In genomic region chr2:7620255-7620654, GRCh38 we compare ENCODE assay signal across 26 cellular contexts.
A peak's percentile ranks its signal among the peaks of the same experiment; 100 is the strongest.
DNase-seq lines count a peak whose midpoint lies in the region; ATAC-seq, FAIRE-seq and TF ChIP-seq lines count a peak whose summit lies in the region.
"Had no signal": no experiment of that assay in that cellular context is flagged by ENCODE, and none has a peak within 500 bp of the region (broad histone marks: within the 10 kb centered on the region; RNA-seq: fewer than 3 reads in every experiment).

No MANE protein-coding gene starts in this region.

- peaks cover 5% of the 10 kb centered on the region for H3K4me1 ChIP-seq in astrocyte (ENCODE audit: insufficient read depth, low read length)
- H3K4me1 ChIP-seq: ascending aorta, HAP-1, prostate gland, transverse colon had no signal

- TF ChIP-seq CTCF in astrocyte (IDR thresholded peaks at IDR 0.05; ENCODE audit: insufficient read depth, low read depth, low read length) (no peak), coronary artery (IDR thresholded peaks at IDR 0.05) (no peak)

- H3K4me3 Mint-ChIP-seq in activated CD4-positive, alpha-beta T cell treated with anti-CD3 and anti-CD28 coated beads for 36 hours, result no peak overlapping the region
- H3K4me3 Mint-ChIP-seq in activated CD4-positive, alpha-beta T cell treated with anti-CD3 and anti-CD28 coated beads, Interleukin-2, amount 10 ng/mL, durations not matched to agents 7 days and 5 days, result no peak overlapping the region
- no peak overlapping the region for H3K4me3 Mint-ChIP-seq in astrocyte (ENCODE audit: unreplicated experiment)
- no peak overlapping the region for H3K4me3 Mint-ChIP-seq in stimulated activated naive B cell treated with anti-CD40 and anti-IgM and Interleukin-4, amounts not matched to agents 10 μg/mL and 1 μg/mL and 100 μg/mL, for 72 hours
- H3K4me3 Mint-ChIP-seq: activated CD4-positive, alpha-beta memory T cell treated with anti-CD3 and anti-CD28 coated beads for 36 hours; activated naive CD4-positive, alpha-beta T cell treated with anti-CD3 and anti-CD28 coated beads for 36 hours had no signal

- H3K9ac ChIP-seq in astrocyte (ENCODE audit: low read length), result no peak overlapping the region

- CTCF ChIA-PET in activated CD4-positive, alpha-beta T cell treated with anti-CD3 and anti-CD28 coated beads for 36 hours (lab: Charles Lee), result interaction anchor here (1.1 kb wide), 1 partner anchor 9 kb away, joined by 3 read pairs; no protein-coding TSS in a partner anchor
- CTCF ChIA-PET in activated CD4-positive, alpha-beta T cell treated with anti-CD3 and anti-CD28 coated beads, Interleukin-2, amount 10 ng/mL, durations not matched to agents 7 days and 5 days (lab: Charles Lee), result interaction anchor here (0.6 to 2.0 kb wide), 5 partner anchors 8 to 51 kb away, joined by 3 to 5 read pairs (median 4); no protein-coding TSS in a partner anchor

- no peak overlapping the region for H3K27ac Mint-ChIP-seq in activated CD4-positive, alpha-beta T cell treated with anti-CD3 and anti-CD28 coated beads for 36 hours
- no peak overlapping the region for H3K27ac Mint-ChIP-seq in activated CD4-positive, alpha-beta T cell treated with anti-CD3 and anti-CD28 coated beads, Interleukin-2, amount 10 ng/mL, durations not matched to agents 7 days and 5 days
- no peak overlapping the region for H3K27ac Mint-ChIP-seq in astrocyte (ENCODE audit: unreplicated experiment)
- no peak overlapping the region for H3K27ac Mint-ChIP-seq in stimulated activated naive B cell treated with anti-CD40 and anti-IgM and Interleukin-4, amounts not matched to agents 10 μg/mL and 1 μg/mL and 100 μg/mL, for 72 hours
- H3K27ac Mint-ChIP-seq: activated CD4-positive, alpha-beta memory T cell treated with anti-CD3 and anti-CD28 coated beads for 36 hours; activated naive CD4-positive, alpha-beta T cell treated with anti-CD3 and anti-CD28 coated beads for 36 hours had no signal

- H3K4me1 Mint-ChIP-seq in activated CD4-positive, alpha-beta T cell treated with anti-CD3 and anti-CD28 coated beads for 36 hours, result peaks cover 9% of the 10 kb centered on the region
- H3K4me1 Mint-ChIP-seq in activated CD4-positive, alpha-beta T cell treated with anti-CD3 and anti-CD28 coated beads, Interleukin-2, amount 10 ng/mL, durations not matched to agents 7 days and 5 days, result peaks cover 6% of the 10 kb centered on the region
- peaks cover 14% of the 10 kb centered on the region for H3K4me1 Mint-ChIP-seq in astrocyte (ENCODE audit: low read depth, unreplicated experiment)
- peaks cover 10 to 15% of the 10 kb centered on the region in 2 donors for H3K4me1 Mint-ChIP-seq in stimulated activated naive B cell treated with anti-CD40 and anti-IgM and Interleukin-4, amounts not matched to agents 10 μg/mL and 1 μg/mL and 100 μg/mL, for 72 hours

- no peaks in the 10 kb centered on the region for H3K79me2 ChIP-seq in astrocyte (ENCODE audit: insufficient read depth, low read length)

- H3K36me3 Mint-ChIP-seq in activated CD4-positive, alpha-beta T cell treated with anti-CD3 and anti-CD28 coated beads for 36 hours (ENCODE audit: low read depth), result no peaks in the 10 kb centered on the region
- no peaks in the 10 kb centered on the region for H3K36me3 Mint-ChIP-seq in activated CD4-positive, alpha-beta T cell treated with anti-CD3 and anti-CD28 coated beads, Interleukin-2, amount 10 ng/mL, durations not matched to agents 7 days and 5 days (ENCODE audit: low read depth)
- H3K36me3 Mint-ChIP-seq in astrocyte (ENCODE audit: low read depth, unreplicated experiment), result no peaks in the 10 kb centered on the region
- no peaks in the 10 kb centered on the region for H3K36me3 Mint-ChIP-seq in stimulated activated naive B cell treated with anti-CD40 and anti-IgM and Interleukin-4, amounts not matched to agents 10 μg/mL and 1 μg/mL and 100 μg/mL, for 72 hours
- H3K36me3 Mint-ChIP-seq: activated CD4-positive, alpha-beta memory T cell treated with anti-CD3 and anti-CD28 coated beads for 36 hours had no signal

- H3K4me3 ChIP-seq in astrocyte (ENCODE audit: insufficient read depth, low read depth, low read length) (no peak overlapping the region), coronary artery (no peak overlapping the region)
- H3K4me3 ChIP-seq: ascending aorta, HAP-1, prostate gland, transverse colon had no signal

- H3K36me3 ChIP-seq in astrocyte (ENCODE audit: insufficient read depth, low read length), result no peaks in the 10 kb centered on the region
- H3K36me3 ChIP-seq: ascending aorta, HAP-1, prostate gland, transverse colon had no signal

- FAIRE-seq in astrocyte (lab: Jason Lieb, UNC), result peak; percentile 45
- FAIRE-seq: endometrium had no signal

- peak; percentile 77 for ATAC-seq in activated CD4-positive, alpha-beta T cell treated with anti-CD3 and anti-CD28 coated beads for 36 hours
- peak; percentile 62 to 69 for ATAC-seq in stimulated activated naive B cell treated with anti-CD40 and anti-IgM and Interleukin-4, amounts not matched to agents 10 μg/mL and 1 μg/mL and 100 μg/mL, for 72 hours (replicated peaks)
- ATAC-seq in Right ventricle myocardium superior (ENCODE audit: poor library complexity), result no peak

- intact Hi-C loops in activated CD4-positive, alpha-beta T cell treated with anti-CD3 and anti-CD28 coated beads for 36 hours (cut with DNase I, micrococcal nuclease), result no loop called here
- intact Hi-C loops in Right ventricle myocardium superior (cut with DNase I), result no loop called here

- no peaks in the 10 kb centered on the region for H4K20me1 ChIP-seq in astrocyte (ENCODE audit: insufficient read depth, low read length)

- H3K4me2 ChIP-seq in astrocyte (ENCODE audit: low read length), result no peak overlapping the region

- no peak overlapping the region for H3K27ac ChIP-seq in astrocyte (ENCODE audit: low read depth, low read length)
- H3K27ac ChIP-seq in coronary artery, result no peak overlapping the region
- H3K27ac ChIP-seq: ascending aorta, C4-2B, HL-60, prostate gland, transverse colon had no signal

- POLR2A ChIA-PET in activated CD4-positive, alpha-beta T cell treated with anti-CD3 and anti-CD28 coated beads for 36 hours (lab: Charles Lee), result no interaction called here
- POLR2A ChIA-PET in activated CD4-positive, alpha-beta T cell treated with anti-CD3 and anti-CD28 coated beads, Interleukin-2, amount 10 ng/mL, durations not matched to agents 7 days and 5 days (lab: Charles Lee), result no interaction called here

- H3K27me3 Mint-ChIP-seq in activated CD4-positive, alpha-beta T cell treated with anti-CD3 and anti-CD28 coated beads for 36 hours, result no peaks in the 10 kb centered on the region
- no peaks in the 10 kb centered on the region for H3K27me3 Mint-ChIP-seq in activated CD4-positive, alpha-beta T cell treated with anti-CD3 and anti-CD28 coated beads, Interleukin-2, amount 10 ng/mL, durations not matched to agents 7 days and 5 days
- H3K27me3 Mint-ChIP-seq in astrocyte (ENCODE audit: low read depth, unreplicated experiment), result no peaks in the 10 kb centered on the region
- H3K27me3 Mint-ChIP-seq in stimulated activated naive B cell treated with anti-CD40 and anti-IgM and Interleukin-4, amounts not matched to agents 10 μg/mL and 1 μg/mL and 100 μg/mL, for 72 hours, result peaks cover 5 to 8% of the 10 kb centered on the region in 2 donors
- H3K27me3 Mint-ChIP-seq: activated CD4-positive, alpha-beta memory T cell treated with anti-CD3 and anti-CD28 coated beads for 36 hours had no signal

- no peaks in the 10 kb centered on the region for H3K9me3 ChIP-seq in astrocyte (ENCODE audit: insufficient read depth, low read depth, low read length)
- H3K9me3 ChIP-seq: ascending aorta, HAP-1, prostate gland, transverse colon had no signal

- no peak for DNase-seq in activated CD4-positive, alpha-beta T cell treated with anti-CD3 and anti-CD28 coated beads for 36 hours
- no peak for DNase-seq in activated CD4-positive, alpha-beta T cell treated with anti-CD3 and anti-CD28 coated beads, Interleukin-2, amount 10 ng/mL, durations not matched to agents 7 days and 5 days
- DNase-seq in HT1080 (ENCODE audit: low read depth) (peak; percentile 66), astrocyte (ENCODE audit: low read depth) (no peak), coronary artery (ENCODE audit: low spot score) (no peak), Right ventricle myocardium superior (no peak), mucosa of gallbladder (ENCODE audit: low spot score) (no peak)
- DNase-seq in stimulated activated naive B cell treated with anti-CD40 and anti-IgM and Interleukin-4, amounts not matched to agents 10 μg/mL and 1 μg/mL and 100 μg/mL, for 72 hours, result no peak
- DNase-seq: activated CD4-positive, alpha-beta memory T cell treated with anti-CD3 and anti-CD28 coated beads for 36 hours; activated CD4-positive, CD25-positive, alpha-beta regulatory T cell; activated naive CD4-positive, alpha-beta T cell treated with anti-CD3 and anti-CD28 coated beads for 36 hours; activated T-cell treated with anti-CD3 and anti-CD28 coated beads, Interleukin-2, amount 50 U/mL, for 1 hour; central memory CD4-positive, alpha-beta T cell; dermis blood vessel endothelial cell; NCI-H2029 treated with DMSO at 0.1 percent for 48 hours; NCI-H2227 treated with DMSO at 0.1 percent for 48 hours; NCI-H774; OCI-M1; SHP77; transverse colon had no signal

- peaks cover 7% of the 10 kb centered on the region for H3K9me3 Mint-ChIP-seq in activated CD4-positive, alpha-beta T cell treated with anti-CD3 and anti-CD28 coated beads for 36 hours (ENCODE audit: low read depth)
- peaks cover 16% of the 10 kb centered on the region for H3K9me3 Mint-ChIP-seq in activated CD4-positive, alpha-beta T cell treated with anti-CD3 and anti-CD28 coated beads, Interleukin-2, amount 10 ng/mL, durations not matched to agents 7 days and 5 days
- no peaks in the 10 kb centered on the region for H3K9me3 Mint-ChIP-seq in astrocyte (ENCODE audit: unreplicated experiment)
- H3K9me3 Mint-ChIP-seq in stimulated activated naive B cell treated with anti-CD40 and anti-IgM and Interleukin-4, amounts not matched to agents 10 μg/mL and 1 μg/mL and 100 μg/mL, for 72 hours, result peaks cover 0 to 4% of the 10 kb centered on the region in 2 donors
- H3K9me3 Mint-ChIP-seq: activated CD4-positive, alpha-beta memory T cell treated with anti-CD3 and anti-CD28 coated beads for 36 hours had no signal

- H3K27me3 ChIP-seq in astrocyte (ENCODE audit: insufficient read depth, low read length), result no peaks in the 10 kb centered on the region
- H3K27me3 ChIP-seq: ascending aorta, transverse colon had no signal

- H2AFZ ChIP-seq in astrocyte (ENCODE audit: low read depth, low read length), result no peak overlapping the region
